19 cellular contexts compared by ENCODE assay signal in genomic region chr7:81175291-81175942, GRCh38.
DNase-seq lines count a peak whose midpoint lies in the region; ATAC-seq, FAIRE-seq and TF ChIP-seq lines count a peak whose summit lies in the region.
"Had no signal": no experiment of that assay in that cellular context is flagged by ENCODE, and none has a peak within 500 bp of the region (broad histone marks: within the 10 kb centered on the region; RNA-seq: fewer than 3 reads in every experiment).

No MANE protein-coding gene starts in this region.

- no peak overlapping the region for H3K4me3 Mint-ChIP-seq in Calu3 (ENCODE audit: low read depth, unreplicated experiment)
- H3K4me3 Mint-ChIP-seq: activated CD4-positive, alpha-beta T cell treated with anti-CD3 and anti-CD28 coated beads, Interleukin-2, amount 10 ng/mL, durations not matched to agents 24 days and 14 days; CD4-positive, CD25-positive, alpha-beta regulatory T cell; stimulated activated effector memory CD8-positive, alpha-beta T cell treated with anti-CD3 and anti-CD28 coated beads, Interleukin-12 subunit alpha, Interleukin-12 subunit beta, amount 100 ng/mL, for 72 hours had no signal

- no peaks in the 10 kb centered on the region for H3K36me3 Mint-ChIP-seq in Calu3 (ENCODE audit: insufficient read depth, unreplicated experiment)
- H3K36me3 Mint-ChIP-seq: CD4-positive, CD25-positive, alpha-beta regulatory T cell; stimulated activated effector memory CD8-positive, alpha-beta T cell treated with anti-CD3 and anti-CD28 coated beads, Interleukin-12 subunit alpha, Interleukin-12 subunit beta, amount 100 ng/mL, for 72 hours had no signal

- H4K20me1 ChIP-seq in HepG2 (ENCODE audit: insufficient read depth, low read length), result no peaks in the 10 kb centered on the region

- H3K27me3 Mint-ChIP-seq in Calu3 (ENCODE audit: unreplicated experiment), result no peaks in the 10 kb centered on the region
- H3K27me3 Mint-ChIP-seq: activated CD4-positive, alpha-beta T cell treated with anti-CD3 and anti-CD28 coated beads, Interleukin-2, amount 10 ng/mL, durations not matched to agents 24 days and 14 days; CD4-positive, CD25-positive, alpha-beta regulatory T cell had no signal

- no peak overlapping the region for H3K27ac ChIP-seq in esophagus muscularis mucosa (replicated peaks in 1 of 4)
- no peak overlapping the region for H3K27ac ChIP-seq in HepG2 (ENCODE audit: extremely low read length, insufficient read depth, low read length)

- TF ChIP-seq EP300 in Ishikawa (IDR thresholded peaks at IDR 0.05; ENCODE audit: borderline replicate concordance) (peak; percentile 91), esophagus muscularis mucosa (IDR thresholded peaks at IDR 0.05) (no peak), HepG2 (IDR thresholded peaks at IDR 0.05; ENCODE audit: low read depth in 2 of 2, low read length in 2 of 2) (no peak), HepG2 (CRISPR knock-in tag; IDR thresholded peaks at IDR 0.05; ENCODE audit: borderline replicate concordance) (no peak)

- peak overlapping the region; percentile 36 for H3K27ac Mint-ChIP-seq in Calu3 (ENCODE audit: unreplicated experiment)
- H3K27ac Mint-ChIP-seq: activated CD4-positive, alpha-beta T cell treated with anti-CD3 and anti-CD28 coated beads, Interleukin-2, amount 10 ng/mL, durations not matched to agents 24 days and 14 days; CD4-positive, CD25-positive, alpha-beta regulatory T cell; stimulated activated effector memory CD8-positive, alpha-beta T cell treated with anti-CD3 and anti-CD28 coated beads, Interleukin-12 subunit alpha, Interleukin-12 subunit beta, amount 100 ng/mL, for 72 hours had no signal

- H3K79me2 ChIP-seq in HepG2 (ENCODE audit: insufficient read depth, low read length), result no peaks in the 10 kb centered on the region

- H3K9me3 ChIP-seq in esophagus muscularis mucosa, result no peaks in the 10 kb centered on the region
- H3K9me3 ChIP-seq in HepG2 (ENCODE audit: low read length), result no peaks in the 10 kb centered on the region
- H3K9me3 ChIP-seq: esophagus squamous epithelium had no signal

- no peak overlapping the region for H3K4me2 ChIP-seq in HepG2 (ENCODE audit: low read depth, low read length)

- H3K9me3 Mint-ChIP-seq in Calu3 (ENCODE audit: low read depth, unreplicated experiment), result no peaks in the 10 kb centered on the region

- no peaks in the 10 kb centered on the region for H3K36me3 ChIP-seq in esophagus muscularis mucosa
- H3K36me3 ChIP-seq in HepG2 (replicated peaks in 1 of 2; ENCODE audit: control insufficient read depth in 1 of 2, insufficient read depth in 2 of 2, low read length in 2 of 2), result no peaks in the 10 kb centered on the region
- H3K36me3 ChIP-seq: esophagus squamous epithelium had no signal

- no peak for FAIRE-seq in HepG2 (lab: Jason Lieb, UNC)

- peaks cover 11% of the 10 kb centered on the region for H3K4me1 Mint-ChIP-seq in Calu3 (ENCODE audit: low read depth, unreplicated experiment)
- H3K4me1 Mint-ChIP-seq: activated CD4-positive, alpha-beta T cell treated with anti-CD3 and anti-CD28 coated beads, Interleukin-2, amount 10 ng/mL, durations not matched to agents 24 days and 14 days; CD4-positive, CD25-positive, alpha-beta regulatory T cell; stimulated activated effector memory CD8-positive, alpha-beta T cell treated with anti-CD3 and anti-CD28 coated beads, Interleukin-12 subunit alpha, Interleukin-12 subunit beta, amount 100 ng/mL, for 72 hours had no signal

- POLR2A ChIA-PET in HepG2 (lab: Yijun Ruan, JAX), result no interaction called here

- CTCF ChIA-PET in Calu3 (lab: Charles Lee), result interaction anchor here (0.5 kb wide), 1 partner anchor 256 kb away, joined by 3 read pairs; the partner anchor contains the start of gene SEMA3C
- CTCF ChIA-PET in HepG2 (lab: Yijun Ruan, JAX; ENCODE audit: low intra/inter-chr PET ratio, low total read pairs), result no interaction called here

- TF ChIP-seq RAD21 in Ishikawa (IDR thresholded peaks at IDR 0.05; ENCODE audit: low read depth), result no peak
- TF ChIP-seq RAD21 in HepG2 (CRISPR knock-in tag; IDR thresholded peaks at IDR 0.05), result no peak

- H3K4me3 ChIP-seq in esophagus muscularis mucosa, result no peak overlapping the region
- H3K4me3 ChIP-seq in HepG2 (replicated peaks in 1 of 3; ENCODE audit: insufficient read depth in 1 of 3, low read depth in 2 of 3, low read length in 3 of 3), result no peak overlapping the region
- H3K4me3 ChIP-seq: esophagus squamous epithelium had no signal

- in situ Hi-C loops in HepG2 (cut with HindIII; ENCODE audit: extremely low pct_ligation_motif_present, low pct_unique_long_range_greater_than_20kb), result no loop called here

- 71% methylated on average over 5 of the region's 5 CpGs for WGBS in esophagus muscularis mucosa
- WGBS in HepG2 (ENCODE audit: low lambda C conversion rate), result 23% methylated on average over 5 of the region's 5 CpGs

- no TSS peak for BruUV-seq in Calu3 (replicated peaks; lab: Mats Ljungman, UMichigan)
- no TSS peak for BruUV-seq in HepG2 (replicated peaks; lab: Mats Ljungman, UMichigan)

- DNase-seq in Calu3, result no peak
- peak; percentile 51 for DNase-seq in astrocyte of the hippocampus (ENCODE audit: low read depth, low spot score)
- peak; percentile 17 for DNase-seq in myocyte (ENCODE audit: low read depth)
- DNase-seq in esophagus muscularis mucosa (ENCODE audit: extremely low spot score), result no peak
- no peak for DNase-seq in T-helper 9 cell
- no peak for DNase-seq in HepG2 (ENCODE audit: low spot score)
- DNase-seq: activated CD4-positive, alpha-beta T cell treated with anti-CD3 and anti-CD28 coated beads, Interleukin-2, amount 10 ng/mL, durations not matched to agents 24 days and 14 days; activated CD8-positive, alpha-beta memory T cell treated with anti-CD3 and anti-CD28 coated beads, Interleukin-2, amount 50 U/mL, for 4 hours; activated effector memory CD4-positive, alpha-beta T cell treated with anti-CD3 and anti-CD28 coated beads, Interleukin-2, amount 50 U/mL, for 16 hours; CD4-positive, CD25-positive, alpha-beta regulatory T cell; EL; esophagus squamous epithelium; Kasumi-1; left ventricle myocardium superior; NCI-H1105; occipital lobe had no signal

- H3K4me1 ChIP-seq in esophagus muscularis mucosa (peaks cover 0 to 19% (median 6%) of the 10 kb centered on the region in 4 donors), HepG2 (ENCODE audit: insufficient read depth, low read length) (peaks cover 17% of the 10 kb centered on the region)

- TF ChIP-seq CTCF in Calu3 (IDR thresholded peaks at IDR 0.05; ENCODE audit: unreplicated experiment) (no peak), esophagus muscularis mucosa (IDR thresholded peaks at IDR 0.05) (no peak), HepG2 (CRISPR knock-in tag; IDR thresholded peaks at IDR 0.05) (no peak)

- H3K27me3 ChIP-seq in esophagus muscularis mucosa, result no peaks in the 10 kb centered on the region
- H3K27me3 ChIP-seq in HepG2 (ENCODE audit: control insufficient read depth in 1 of 2, insufficient read depth in 2 of 2, low read length in 2 of 2), result no peaks in the 10 kb centered on the region; a peak in 1 of 5 replicates
- H3K27me3 ChIP-seq: esophagus squamous epithelium had no signal

- intact Hi-C loops in Calu3 (cut with micrococcal nuclease; ENCODE audit: unreplicated experiment), result no loop called here
- intact Hi-C loops in esophagus muscularis mucosa (cut with DNase I), result no loop called here
- intact Hi-C loops in HepG2 (cut with micrococcal nuclease; ENCODE audit: unreplicated experiment), result no loop called here

- no peak overlapping the region for H3K9ac ChIP-seq in HepG2 (ENCODE audit: insufficient read depth, low read depth, low read length)

- TF ChIP-seq POLR2A in esophagus muscularis mucosa (IDR thresholded peaks at IDR 0.05; ENCODE audit: low read depth) (no peak), HepG2 (IDR thresholded peaks at IDR 0.05; ENCODE audit: insufficient read depth in 1 of 2, low read depth in 2 of 2, low read length in 2 of 2) (no peak)

- H2AFZ ChIP-seq in HepG2 (ENCODE audit: low read length), result no peak overlapping the region

- no peak for ATAC-seq in HG02588 (IDR thresholded peaks at IDR 0.05; ENCODE audit: unreplicated experiment)
- no peak for ATAC-seq in HepG2
- ATAC-seq: left ventricle myocardium superior; stimulated activated effector memory CD8-positive, alpha-beta T cell treated with anti-CD3 and anti-CD28 coated beads, Interleukin-12 subunit alpha, Interleukin-12 subunit beta, amount 100 ng/mL, for 72 hours had no signal

TF ChIP-seq in Ishikawa, 13 proteins besides CTCF, POLR2A, EP300 and RAD21 (continues in another document):
- no peak for TF ChIP-seq TAF1 (IDR thresholded peaks at IDR 0.05; ENCODE audit: low read depth)
- peak; percentile 37; the same call in 1 of the 2 replicates for TF ChIP-seq YY1 (IDR thresholded peaks at IDR 0.05; ENCODE audit: low read depth)
- TF ChIP-seq MAX (IDR thresholded peaks at IDR 0.05), result peak; percentile 67
- TF ChIP-seq EGR1 (IDR thresholded peaks at IDR 0.05), result no peak
- TF ChIP-seq ZBTB7A (IDR thresholded peaks at IDR 0.05; ENCODE audit: low read depth), result no peak
- TF ChIP-seq CEBPB (IDR thresholded peaks at IDR 0.05), result 0 out of 2 replicates have a peak, but pooled peaks have one; percentile 37
- TF ChIP-seq NFIC (IDR thresholded peaks at IDR 0.05), result peak; percentile 86

TF ChIP-seq in HepG2, 621 proteins besides CTCF, POLR2A, EP300 and RAD21:
- TF ChIP-seq SPEN (CRISPR knock-in tag; IDR thresholded peaks at IDR 0.05; ENCODE audit: low read depth) (no peak), ZBTB7B (CRISPR knock-in tag; IDR thresholded peaks at IDR 0.05) (no peak), ZNF337 (CRISPR knock-in tag; IDR thresholded peaks at IDR 0.05; ENCODE audit: borderline replicate concordance, low read depth) (no peak), FOXA3 (CRISPR knock-in tag; IDR thresholded peaks at IDR 0.05) (no peak), ZNF354B (CRISPR knock-in tag; IDR thresholded peaks at IDR 0.05) (no peak), ZNF775 (CRISPR knock-in tag; IDR thresholded peaks at IDR 0.05; ENCODE audit: borderline replicate concordance) (no peak), ZNF12 (CRISPR knock-in tag; IDR thresholded peaks at IDR 0.05) (no peak)

Comparison
In these comparisons a context has a peak if more than half of its experiments do, and no peak if none do; other contexts are left out.
1. DNase-seq: peak in astrocyte of the hippocampus (single experiment) and myocyte (single experiment); none in Calu3 (single experiment), esophagus muscularis mucosa (single experiment), T-helper 9 cell (single experiment) and HepG2 (single experiment).